19 cellular contexts compared by ENCODE assay signal in the genomic region with DNA sequence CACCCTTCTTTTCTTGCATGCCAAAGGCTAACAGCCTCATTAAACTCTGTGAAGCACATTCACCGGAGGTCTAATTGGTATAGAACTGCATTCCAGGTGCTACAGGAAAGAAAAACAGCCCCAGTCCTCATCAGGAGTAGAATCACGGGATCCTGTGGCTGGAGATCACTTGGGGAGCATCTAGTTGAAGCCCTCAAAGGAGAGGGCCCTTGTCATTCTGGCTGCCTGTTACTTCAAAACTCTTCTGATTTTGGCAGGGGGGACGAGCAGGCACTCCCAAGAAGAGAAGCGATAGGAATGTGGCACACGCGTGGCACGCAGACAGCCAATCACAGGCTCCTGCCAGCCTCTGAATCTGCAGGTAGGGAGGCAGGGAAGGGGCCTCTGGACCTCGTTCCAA.
DNase-seq lines count a peak whose midpoint lies in the region; ATAC-seq and TF ChIP-seq lines count a peak whose summit lies in the region.
"Had no signal": no experiment of that assay in that cellular context is flagged by ENCODE, and none has a peak within 500 bp of the region (broad histone marks: within the 10 kb centered on the region; RNA-seq: fewer than 3 reads in every experiment).

No MANE protein-coding gene starts in this region.

- H3K4me3 ChIP-seq in gastroesophageal sphincter (no peak overlapping the region), parathyroid adenoma (ENCODE audit: low read depth, low read length) (no peak overlapping the region)
- H3K4me3 ChIP-seq: esophagus squamous epithelium, SJCRH30 had no signal

- TF ChIP-seq CTCF in gastroesophageal sphincter (IDR thresholded peaks at IDR 0.05) (no peak), parathyroid adenoma (IDR thresholded peaks at IDR 0.05) (no peak)

- no peaks in the 10 kb centered on the region for H3K79me2 ChIP-seq in parathyroid adenoma

- WGBS in gastroesophageal sphincter (ENCODE audit: low coverage in 1 of 2), 2 donors = 85% methylated on average over 5 of the region's 8 CpGs; no CpG with 5 or more reads in 1 of the 2 donors

- H3K4me1 ChIP-seq in gastroesophageal sphincter (peaks cover 0 to 43% (median 0%) of the 10 kb centered on the region in 3 donors), parathyroid adenoma (peaks cover 6% of the 10 kb centered on the region)

- H3K27ac ChIP-seq in gastroesophageal sphincter (peak overlapping the region; percentile 2 to 55 (median 27)), parathyroid adenoma (no peak overlapping the region)
- H3K27ac ChIP-seq: esophagus squamous epithelium, SJCRH30 had no signal

- ATAC-seq in gastroesophageal sphincter = no peak
- ATAC-seq in HG02759 (IDR thresholded peaks at IDR 0.05; ENCODE audit: unreplicated experiment) = no peak

- TF ChIP-seq POLR2A in gastroesophageal sphincter (IDR thresholded peaks at IDR 0.05) = no peak

- no peak overlapping the region for H3K9ac ChIP-seq in parathyroid adenoma

- no peaks in the 10 kb centered on the region for H3K9me3 ChIP-seq in gastroesophageal sphincter
- no peaks in the 10 kb centered on the region for H3K9me3 ChIP-seq in parathyroid adenoma (ENCODE audit: control insufficient read depth, low read length)
- H3K9me3 ChIP-seq: esophagus squamous epithelium, SJCRH30 had no signal

- H3K4me2 ChIP-seq in parathyroid adenoma (ENCODE audit: low read length) = no peak overlapping the region

- peak; percentile 22 for DNase-seq in EH (ENCODE audit: low read depth)
- peak; percentile 3 for DNase-seq in NCI-H510A (lab: John Stamatoyannopoulos, UW)
- DNase-seq in T-helper 9 cell = no peak
- DNase-seq in stimulated activated CD4-positive, alpha-beta T cell treated with anti-CD3 and anti-CD28 coated beads, Interleukin-4, amount 100 ng/mL, for 1 hour = no peak
- DNase-seq in NCI-H2196 treated with DMSO at 0.1 percent for 48 hours (lab: John Stamatoyannopoulos, UW; ENCODE audit: unreplicated experiment) = no peak
- DNase-seq: activated CD4-positive, alpha-beta memory T cell treated with anti-CD3 and anti-CD28 coated beads for 36 hours; activated gamma-delta T cell treated with Interleukin-2 at 50 U/mL for 16 hours; activated T-cell treated with anti-CD3 and anti-CD28 coated beads for 4 hours; DMS53; effector memory CD4-positive, alpha-beta T cell; esophagus squamous epithelium; mesenchymal stem cell; MM.1S; NCI-H526; SJCRH30; stimulated activated CD4-positive, alpha-beta T cell treated with anti-CD3 and anti-CD28 coated beads, Interleukin-12 subunit alpha, Interleukin-12 subunit beta, amount 100 ng/mL, for 4 hours had no signal

- no peak for TF ChIP-seq EP300 in gastroesophageal sphincter (IDR thresholded peaks at IDR 0.05)

- H2AFZ ChIP-seq in parathyroid adenoma = peak overlapping the region; percentile 20

- H3K27me3 ChIP-seq in gastroesophageal sphincter (no peaks in the 10 kb centered on the region), parathyroid adenoma (ENCODE audit: control insufficient read depth, insufficient read depth, low read length) (no peaks in the 10 kb centered on the region)
- H3K27me3 ChIP-seq: esophagus squamous epithelium, SJCRH30 had no signal

- H3K36me3 ChIP-seq in gastroesophageal sphincter (peaks cover 0 to 21% of the 10 kb centered on the region in 2 donors), parathyroid adenoma (ENCODE audit: control insufficient read depth, insufficient read depth, low read length) (no peaks in the 10 kb centered on the region)

Comparison
In these comparisons a context has a peak if more than half of its experiments do, and no peak if none do; other contexts are left out.
1. DNase-seq: peak in EH (single experiment) and NCI-H510A (single experiment); none in T-helper 9 cell (single experiment), stimulated activated CD4-positive, alpha-beta T cell treated with anti-CD3 and anti-CD28 coated beads, Interleukin-4, amount 100 ng/mL, for 1 hour (single experiment) and NCI-H2196 treated with DMSO at 0.1 percent for 48 hours (single experiment).